In the genomic region with DNA sequence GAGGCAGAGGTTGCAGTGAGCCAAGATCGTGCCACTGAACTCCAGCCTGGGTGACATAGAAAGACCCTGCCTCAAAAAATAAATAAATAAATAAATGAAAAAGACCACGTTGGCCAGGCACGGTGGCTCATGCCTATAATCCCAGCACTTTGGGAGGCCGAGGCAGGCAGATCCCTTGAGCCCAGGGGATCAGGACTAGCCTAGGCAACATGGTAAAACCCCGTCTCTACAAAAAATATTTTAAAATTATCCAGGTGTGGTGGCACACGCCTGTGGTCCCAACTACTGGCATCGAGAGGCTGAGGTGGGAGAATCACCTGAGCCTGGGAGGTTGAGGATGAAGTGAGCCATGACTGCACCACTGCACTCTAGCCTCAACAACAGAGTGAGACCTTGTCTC, we compare ENCODE assay signal across 26 cellular contexts.
DNase-seq lines count a peak whose midpoint lies in the region; ATAC-seq and TF ChIP-seq lines count a peak whose summit lies in the region.
"Had no signal": no experiment of that assay in that cellular context is flagged by ENCODE, and none has a peak within 500 bp of the region (broad histone marks: within the 10 kb centered on the region; RNA-seq: fewer than 3 reads in every experiment).

No MANE protein-coding gene starts in this region.

- H3K27ac ChIP-seq in cardiac muscle cell (peak overlapping the region; percentile 89), esophagus muscularis mucosa (replicated peaks in 1 of 4) (peak overlapping the region; percentile 85 to 97 (median 94)), psoas muscle (peak overlapping the region; percentile 90), transverse colon (peak overlapping the region; percentile 72 to 86 (median 77))
- H3K27ac ChIP-seq: GM23248 had no signal

- H3K27me3 ChIP-seq in cardiac muscle cell, result no peaks in the 10 kb centered on the region
- no peaks in the 10 kb centered on the region for H3K27me3 ChIP-seq in esophagus muscularis mucosa
- no peaks in the 10 kb centered on the region for H3K27me3 ChIP-seq in psoas muscle (ENCODE audit: insufficient read depth in 3 of 3, low read length in 2 of 3)
- no peaks in the 10 kb centered on the region for H3K27me3 ChIP-seq in transverse colon
- H3K27me3 ChIP-seq: body of pancreas, upper lobe of left lung had no signal

- no peak overlapping the region for H3K4me3 Mint-ChIP-seq in naive thymus-derived CD8-positive, alpha-beta T cell
- H3K4me3 Mint-ChIP-seq: activated B cell treated with CpG ODN at 0.5 μM for 24 hours; activated naive CD8-positive, alpha-beta T cell treated with anti-CD3 and anti-CD28 coated beads for 36 hours; HFFc6; naive thymus-derived CD4-positive, alpha-beta T cell; stimulated activated naive B cell treated with anti-CD40 and anti-IgM and Interleukin-4, amounts not matched to agents 10 μg/mL and 1 μg/mL and 100 μg/mL, for 72 hours had no signal

- DNase-seq in cardiac muscle cell (ENCODE audit: low read depth in 1 of 2, low spot score in 1 of 2), result no peak
- DNase-seq in Right ventricle myocardium inferior (ENCODE audit: missing footprints), result no peak
- no peak for DNase-seq in esophagus muscularis mucosa (ENCODE audit: extremely low spot score)
- no peak for DNase-seq in psoas muscle
- DNase-seq in transverse colon, result no peak
- no peak for DNase-seq in activated effector memory CD4-positive, alpha-beta T cell treated with anti-CD3 and anti-CD28 coated beads, Interleukin-2, amount 50 U/mL, for 16 hours
- no peak for DNase-seq in naive thymus-derived CD8-positive, alpha-beta T cell
- DNase-seq in activated T-cell treated with anti-CD3 and anti-CD28 coated beads for 4 hours, result no peak
- DNase-seq: 8988T; activated B cell treated with CpG ODN at 0.5 μM for 24 hours; activated CD4-positive, alpha-beta T cell treated with anti-CD3 and anti-CD28 coated beads, Interleukin-2, amount 50 U/mL, for 4 hours; activated CD8-positive, alpha-beta memory T cell treated with anti-CD3 and anti-CD28 coated beads, Interleukin-2, amount 50 U/mL, for 48 hours; activated naive CD8-positive, alpha-beta T cell treated with anti-CD3 and anti-CD28 coated beads for 36 hours; AML-193; GDM1; GM23248; HFFc6; mesenchymal stem cell; naive thymus-derived CD4-positive, alpha-beta T cell; retina; stimulated activated CD4-positive, alpha-beta T cell treated with anti-CD3 and anti-CD28 coated beads, Interleukin-12 subunit alpha, Interleukin-12 subunit beta, amount 100 ng/mL, for 4 hours; stimulated activated CD4-positive, alpha-beta T cell treated with anti-CD3 and anti-CD28 coated beads, Interleukin-4, amount 100 ng/mL, for 24 hours; stimulated activated naive B cell treated with anti-CD40 and anti-IgM and Interleukin-4, amounts not matched to agents 10 μg/mL and 1 μg/mL and 100 μg/mL, for 72 hours had no signal

- in situ Hi-C loops in transverse colon (cut with MboI; ENCODE audit: low pct_ligation_motif_present in 1 of 4, low pct_unique_long_range_greater_than_20kb in 1 of 4, low sequenced_read_pairs in 3 of 4), result no loop called here

- H3K9me3 Mint-ChIP-seq in naive thymus-derived CD8-positive, alpha-beta T cell, result no peaks in the 10 kb centered on the region
- H3K9me3 Mint-ChIP-seq: activated B cell treated with CpG ODN at 0.5 μM for 24 hours; activated naive CD8-positive, alpha-beta T cell treated with anti-CD3 and anti-CD28 coated beads for 36 hours; activated T-helper 2 cell treated with anti-CD3 and anti-CD28 coated beads, Interferon-gamma antibody, Interleukin-2, Interleukin-4, amounts not matched to agents 10 μg/mL and 5 μg/mL and 100 μg/mL, durations not matched to agents 14 hours and 24 hours and 36 hours; HFFc6; naive thymus-derived CD4-positive, alpha-beta T cell; stimulated activated naive B cell treated with anti-CD40 and anti-IgM and Interleukin-4, amounts not matched to agents 10 μg/mL and 1 μg/mL and 100 μg/mL, for 72 hours had no signal

- intact Hi-C loops in Right ventricle myocardium inferior (cut with DNase I) (no loop called here), esophagus muscularis mucosa (cut with DNase I) (no loop called here), psoas muscle (cut with DNase I) (no loop called here), transverse colon (cut with DNase I; ENCODE audit: low total_unique reads) (no loop called here)

- no peaks in the 10 kb centered on the region for H3K9me3 ChIP-seq in cardiac muscle cell (ENCODE audit: low read depth)
- H3K9me3 ChIP-seq in esophagus muscularis mucosa, result no peaks in the 10 kb centered on the region
- H3K9me3 ChIP-seq in psoas muscle, result no peaks in the 10 kb centered on the region
- no peaks in the 10 kb centered on the region for H3K9me3 ChIP-seq in transverse colon
- H3K9me3 ChIP-seq: body of pancreas, upper lobe of left lung had no signal

- ATAC-seq in Right ventricle myocardium inferior (no peak), psoas muscle (no peak)
- ATAC-seq in naive thymus-derived CD8-positive, alpha-beta T cell, result no peak
- ATAC-seq: naive thymus-derived CD4-positive, alpha-beta T cell had no signal

- TF ChIP-seq POLR2A in esophagus muscularis mucosa (IDR thresholded peaks at IDR 0.05; ENCODE audit: low read depth) (no peak), transverse colon (IDR thresholded peaks at IDR 0.05) (no peak)

- TF ChIP-seq EP300 in esophagus muscularis mucosa (IDR thresholded peaks at IDR 0.05), result no peak
- TF ChIP-seq EP300 in transverse colon (IDR thresholded peaks at IDR 0.05; ENCODE audit: low read depth), result no peak

- H3K4me3 ChIP-seq in cardiac muscle cell (no peak overlapping the region), esophagus muscularis mucosa (no peak overlapping the region), psoas muscle (peak overlapping the region; percentile 16), transverse colon (no peak overlapping the region)
- H3K4me3 ChIP-seq: body of pancreas, GM23248, upper lobe of left lung had no signal

- peaks cover 6% of the 10 kb centered on the region for H3K36me3 ChIP-seq in cardiac muscle cell
- peaks cover 28 to 78% (median 61%) of the 10 kb centered on the region in 4 donors for H3K36me3 ChIP-seq in esophagus muscularis mucosa
- peaks cover 3 to 56% of the 10 kb centered on the region in 2 donors for H3K36me3 ChIP-seq in psoas muscle (ENCODE audit: insufficient read depth in 1 of 2, low read depth in 1 of 2)
- H3K36me3 ChIP-seq in transverse colon, result no peaks in the 10 kb centered on the region

- peaks cover 0 to 9% (median 1%) of the 10 kb centered on the region in 5 donors for H3K27me3 Mint-ChIP-seq in naive thymus-derived CD8-positive, alpha-beta T cell

- POLR2A ChIA-PET in naive thymus-derived CD8-positive, alpha-beta T cell (lab: Charles Lee), result no interaction called here

- no peaks in the 10 kb centered on the region for H3K4me1 Mint-ChIP-seq in naive thymus-derived CD8-positive, alpha-beta T cell
- H3K4me1 Mint-ChIP-seq: activated B cell treated with CpG ODN at 0.5 μM for 24 hours; naive thymus-derived CD4-positive, alpha-beta T cell had no signal

- 74% methylated on average over 7 of the region's 7 CpGs for WGBS in esophagus muscularis mucosa
- WGBS in psoas muscle, 3 donors, result 84 to 93% (median 86%) methylated on average over 7 of the region's 7 CpGs
- WGBS in transverse colon (ENCODE audit: low coverage in 1 of 2), 2 donors, result 83 to 94% methylated on average over 6 to 7 of the region's 7 CpGs

- H3K36me3 Mint-ChIP-seq in naive thymus-derived CD8-positive, alpha-beta T cell, result no peaks in the 10 kb centered on the region
- H3K36me3 Mint-ChIP-seq: activated naive CD8-positive, alpha-beta T cell treated with anti-CD3 and anti-CD28 coated beads for 36 hours; stimulated activated naive B cell treated with anti-CD40 and anti-IgM and Interleukin-4, amounts not matched to agents 10 μg/mL and 1 μg/mL and 100 μg/mL, for 72 hours had no signal

- H3K27ac Mint-ChIP-seq in naive thymus-derived CD8-positive, alpha-beta T cell, result no peak overlapping the region
- H3K27ac Mint-ChIP-seq: activated B cell treated with CpG ODN at 0.5 μM for 24 hours; activated naive CD8-positive, alpha-beta T cell treated with anti-CD3 and anti-CD28 coated beads for 36 hours; activated T-helper 2 cell treated with anti-CD3 and anti-CD28 coated beads, Interferon-gamma antibody, Interleukin-2, Interleukin-4, amounts not matched to agents 10 μg/mL and 5 μg/mL and 100 μg/mL, durations not matched to agents 14 hours and 24 hours and 36 hours; HFFc6; naive thymus-derived CD4-positive, alpha-beta T cell; stimulated activated naive B cell treated with anti-CD40 and anti-IgM and Interleukin-4, amounts not matched to agents 10 μg/mL and 1 μg/mL and 100 μg/mL, for 72 hours had no signal

- TF ChIP-seq CTCF in cardiac muscle cell (IDR thresholded peaks at IDR 0.05; ENCODE audit: low read depth, low read length), result no peak
- TF ChIP-seq CTCF in esophagus muscularis mucosa (IDR thresholded peaks at IDR 0.05), result no peak
- TF ChIP-seq CTCF in psoas muscle (IDR thresholded peaks at IDR 0.05), result no peak
- TF ChIP-seq CTCF in transverse colon (IDR thresholded peaks at IDR 0.05), result no peak

- H3K4me1 ChIP-seq in cardiac muscle cell (ENCODE audit: low read depth) (peaks cover 18% of the 10 kb centered on the region), esophagus muscularis mucosa (peaks cover 77 to 100% (median 100%) of the 10 kb centered on the region in 4 donors), psoas muscle (peaks cover 67% of the 10 kb centered on the region), transverse colon (peaks cover 8 to 66% (median 51%) of the 10 kb centered on the region in 4 donors)
